16 cellular contexts compared by ENCODE assay signal in the genomic region with DNA sequence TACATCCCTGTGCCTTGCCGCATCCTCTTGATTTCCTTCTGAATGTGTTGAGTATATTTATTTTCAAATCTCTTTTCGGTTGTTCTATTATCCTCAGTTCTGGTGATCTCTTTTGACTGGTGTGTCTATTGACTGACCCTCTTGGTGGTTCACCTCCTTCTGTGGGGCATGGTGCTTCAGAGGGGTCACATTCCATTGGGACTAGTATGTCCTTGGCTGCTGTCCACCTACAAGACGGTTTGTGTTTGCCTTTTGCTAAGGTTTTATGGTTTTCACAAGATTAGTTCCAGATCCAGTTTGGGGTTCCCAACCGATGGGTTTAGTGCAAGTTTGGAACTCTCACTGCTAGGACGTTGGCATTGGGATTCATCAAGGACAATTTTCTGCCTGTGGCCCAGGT.
DNase-seq lines count a peak whose midpoint lies in the region; ATAC-seq and TF ChIP-seq lines count a peak whose summit lies in the region.
"Had no signal": no experiment of that assay in that cellular context is flagged by ENCODE, and none has a peak within 500 bp of the region (broad histone marks: within the 10 kb centered on the region; RNA-seq: fewer than 3 reads in every experiment).

No MANE protein-coding gene starts in this region.

- peaks cover 0 to 6% of the 10 kb centered on the region in 2 donors for H3K36me3 Mint-ChIP-seq in activated T-cell treated with anti-CD3 and anti-CD28 coated beads, Interleukin-2, amount 50 U/mL, for 72 hours (ENCODE audit: insufficient read depth in 2 of 2)
- H3K36me3 Mint-ChIP-seq in CD4-positive, alpha-beta memory T cell, result peaks cover 36 to 72% of the 10 kb centered on the region in 2 donors

- H3K27ac Mint-ChIP-seq in activated T-cell treated with anti-CD3 and anti-CD28 coated beads, Interleukin-2, amount 50 U/mL, for 72 hours, result no peak overlapping the region
- no peak overlapping the region for H3K27ac Mint-ChIP-seq in CD4-positive, alpha-beta memory T cell

- no peaks in the 10 kb centered on the region for H3K27me3 Mint-ChIP-seq in activated T-cell treated with anti-CD3 and anti-CD28 coated beads, Interleukin-2, amount 50 U/mL, for 72 hours (ENCODE audit: low read depth)
- H3K27me3 Mint-ChIP-seq in CD4-positive, alpha-beta memory T cell, result no peaks in the 10 kb centered on the region

- H3K9me3 Mint-ChIP-seq in activated T-cell treated with anti-CD3 and anti-CD28 coated beads, Interleukin-2, amount 50 U/mL, for 72 hours, result no peaks in the 10 kb centered on the region
- peaks cover 0 to 6% (median 2%) of the 10 kb centered on the region in 8 donors for H3K9me3 Mint-ChIP-seq in CD4-positive, alpha-beta memory T cell

- POLR2A ChIA-PET in CD4-positive, alpha-beta memory T cell (lab: Charles Lee; ENCODE audit: partially characterized antibody), result no interaction called here

- H3K4me1 ChIP-seq in effector memory CD4-positive, alpha-beta T cell (ENCODE audit: control insufficient read depth, insufficient read depth, low read length, poor library complexity, severe bottlenecking), result no peaks in the 10 kb centered on the region
- no peaks in the 10 kb centered on the region for H3K4me1 ChIP-seq in CD4-positive, alpha-beta memory T cell (ENCODE audit: insufficient read depth, low read length)

- CTCF ChIA-PET in CD4-positive, alpha-beta memory T cell (lab: Charles Lee; ENCODE audit: partially characterized antibody), result no interaction called here

- TF ChIP-seq CTCF in AG09309 (IDR thresholded peaks at IDR 0.05; ENCODE audit: control insufficient read depth, insufficient read depth, low read depth, low read length, missing control alignments) (no peak), astrocyte of the spinal cord (IDR thresholded peaks at IDR 0.05; ENCODE audit: low read depth, low read length) (no peak)

- peaks cover 28% of the 10 kb centered on the region for H3K36me3 ChIP-seq in effector memory CD4-positive, alpha-beta T cell (ENCODE audit: control insufficient read depth, insufficient read depth, low read length)
- H3K36me3 ChIP-seq in CD4-positive, alpha-beta memory T cell (ENCODE audit: insufficient read depth, low read length), result peaks cover under 1% of the 10 kb centered on the region

- intact Hi-C loops in CD4-positive, alpha-beta memory T cell (cut with micrococcal nuclease), result no loop called here

- peak; percentile 46 for DNase-seq in AG09309 (ENCODE audit: low read depth)
- peak; percentile 46 for DNase-seq in HS-5 (ENCODE audit: low read depth)
- DNase-seq in astrocyte of the spinal cord (ENCODE audit: low read depth, low spot score), result peak; percentile 80
- DNase-seq in kidney glomerular epithelial cell (lab: John Stamatoyannopoulos, UW), result peak; percentile 20
- no peak for DNase-seq in effector memory CD4-positive, alpha-beta T cell
- DNase-seq in activated T-cell treated with anti-CD3 and anti-CD28 coated beads, Interleukin-2, amount 50 U/mL, for 72 hours, result no peak
- no peak for DNase-seq in CD4-positive, alpha-beta memory T cell
- DNase-seq: activated CD4-positive, alpha-beta T cell treated with anti-CD3 and anti-CD28 coated beads, Interleukin-2, amount 50 U/mL, for 1 hour; activated T-cell treated with anti-CD3 and anti-CD28 coated beads, Interleukin-2, amount 50 U/mL, for 48 hours; C1 segment of cervical spinal cord; DMS79; NCI-H2029; SHP77 treated with DMSO at 0.1 percent for 48 hours had no signal

- H3K4me3 ChIP-seq in AG09309 (ENCODE audit: control insufficient read depth, low read depth, low read length) (no peak overlapping the region), astrocyte of the spinal cord (ENCODE audit: low read depth, low read length) (no peak overlapping the region)
- no peak overlapping the region for H3K4me3 ChIP-seq in effector memory CD4-positive, alpha-beta T cell (ENCODE audit: insufficient read depth, low read depth, low read length, poor library complexity, severe bottlenecking)
- no peak overlapping the region for H3K4me3 ChIP-seq in CD4-positive, alpha-beta memory T cell (ENCODE audit: low read length in 2 of 2)
- H3K4me3 ChIP-seq: adrenal gland, GM12878 had no signal

- H3K27ac ChIP-seq in effector memory CD4-positive, alpha-beta T cell (ENCODE audit: insufficient read depth, low read length, poor library complexity, severe bottlenecking), result no peak overlapping the region
- H3K27ac ChIP-seq in CD4-positive, alpha-beta memory T cell (ENCODE audit: low read depth, low read length), result no peak overlapping the region
- H3K27ac ChIP-seq: adrenal gland had no signal

- no peaks in the 10 kb centered on the region for H3K9me3 ChIP-seq in effector memory CD4-positive, alpha-beta T cell (ENCODE audit: control insufficient read depth, low read length)
- no peaks in the 10 kb centered on the region for H3K9me3 ChIP-seq in CD4-positive, alpha-beta memory T cell (ENCODE audit: control insufficient read depth in 1 of 2, low read length in 2 of 2)
- H3K9me3 ChIP-seq: adrenal gland had no signal

- H3K4me1 Mint-ChIP-seq in activated T-cell treated with anti-CD3 and anti-CD28 coated beads, Interleukin-2, amount 50 U/mL, for 72 hours (ENCODE audit: low read depth), result no peaks in the 10 kb centered on the region
- peaks cover 0 to 4% (median 0%) of the 10 kb centered on the region in 4 donors for H3K4me1 Mint-ChIP-seq in CD4-positive, alpha-beta memory T cell

- no peaks in the 10 kb centered on the region for H3K27me3 ChIP-seq in effector memory CD4-positive, alpha-beta T cell (replicated peaks; ENCODE audit: control insufficient read depth, insufficient read depth, low read length, poor library complexity, severe bottlenecking)
- H3K27me3 ChIP-seq in CD4-positive, alpha-beta memory T cell (ENCODE audit: insufficient read depth, low read length), result no peaks in the 10 kb centered on the region
- H3K27me3 ChIP-seq: adrenal gland had no signal

- no peak for ATAC-seq in activated T-cell treated with anti-CD3 and anti-CD28 coated beads, Interleukin-2, amount 50 U/mL, for 72 hours (replicated peaks in 1 of 2)
- no peak for ATAC-seq in GM18858 (IDR thresholded peaks at IDR 0.05; ENCODE audit: unreplicated experiment)
- ATAC-seq: GM12878 had no signal

- no peak overlapping the region for H3K4me3 Mint-ChIP-seq in activated T-cell treated with anti-CD3 and anti-CD28 coated beads, Interleukin-2, amount 50 U/mL, for 72 hours
- peak overlapping the region in 1 of 8 donors; percentile 4 for H3K4me3 Mint-ChIP-seq in CD4-positive, alpha-beta memory T cell

- in situ Hi-C loops in astrocyte of the spinal cord (cut with HindIII; ENCODE audit: low sequenced_read_pairs), result no loop called here

Comparison
In these comparisons a context has a peak if more than half of its experiments do, and no peak if none do; other contexts are left out.
1. DNase-seq: peak in AG09309 (single experiment), HS-5 (single experiment), astrocyte of the spinal cord (single experiment) and kidney glomerular epithelial cell (single experiment); none in effector memory CD4-positive, alpha-beta T cell (0 of 3), activated T-cell treated with anti-CD3 and anti-CD28 coated beads, Interleukin-2, amount 50 U/mL, for 72 hours (0 of 2) and CD4-positive, alpha-beta memory T cell (0 of 5).